In the genomic region with DNA sequence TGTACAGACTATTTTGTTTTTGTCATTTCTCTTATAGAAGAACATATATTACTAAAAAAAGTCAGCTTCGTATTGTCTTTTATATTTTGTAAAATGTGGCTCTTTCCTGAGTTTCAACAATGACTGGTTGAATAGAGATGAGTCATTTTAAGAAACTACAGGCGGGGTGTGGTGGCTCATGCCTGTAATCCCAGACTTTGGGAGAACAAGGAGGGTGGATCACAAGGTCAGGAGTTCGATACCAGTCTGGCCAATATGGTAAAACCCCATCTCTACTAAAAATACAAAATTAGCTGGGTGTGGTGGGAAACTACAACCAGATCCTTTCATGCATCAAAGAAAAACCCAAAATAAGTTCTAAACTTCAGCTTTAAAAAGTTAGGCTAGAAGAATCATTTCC, we compare ENCODE assay signal across 13 cellular contexts. TPM values are rescaled to one million over a fixed set of nuclear protein-coding genes. Genes with fewer than 3 reads are reported as not detected.
DNase-seq lines count a peak whose midpoint lies in the region; ATAC-seq, FAIRE-seq and TF ChIP-seq lines count a peak whose summit lies in the region.
"Had no signal": no experiment of that assay in that cellular context is flagged by ENCODE, and none has a peak within 500 bp of the region (broad histone marks: within the 10 kb centered on the region; RNA-seq: fewer than 3 reads in every experiment).

No MANE protein-coding gene starts in this region.

- H3K27ac ChIP-seq in K562 (ENCODE audit: extremely low read depth, low read depth, low read length) (peak overlapping the region; percentile 65; the same call in 2 of the 3 replicates), Peyer's patch (no peak overlapping the region)
- H3K27ac ChIP-seq: heart left ventricle had no signal

- peaks cover 51 to 54% of the 10 kb centered on the region in 2 experiments for H3K4me1 ChIP-seq in K562 (replicated peaks in 1 of 2; ENCODE audit: control insufficient read depth in 2 of 2, insufficient read depth in 2 of 2, low read length in 2 of 2)
- no peaks in the 10 kb centered on the region for H3K4me1 ChIP-seq in Peyer's patch
- no peaks in the 10 kb centered on the region for H3K4me1 ChIP-seq in HAP-1

- in situ Hi-C loops in K562 (cut with MboI) (no loop called here), HAP-1 (cut with MboI; ENCODE audit: low sequenced_read_pairs) (no loop called here)

- H3K4me3 ChIP-seq in K562 (no peak overlapping the region), Peyer's patch (no peak overlapping the region), HAP-1 (no peak overlapping the region)
- H3K4me3 ChIP-seq: heart left ventricle had no signal

- POLR2A ChIA-PET in K562 (lab: Yijun Ruan, JAX) = interaction anchor here (0.6 to 1.6 kb wide), 5 partner anchors 10 to 410 kb away, joined by 3 to 6 read pairs (median 3); a partner anchor contains a TSS

- no TSS peak for BruUV-seq in K562 (replicated peaks; lab: Mats Ljungman, UMichigan)

- H3K9me3 ChIP-seq in K562 (replicated peaks; ENCODE audit: control insufficient read depth, insufficient read depth, low read depth, low read length) = no peaks in the 10 kb centered on the region
- no peaks in the 10 kb centered on the region for H3K9me3 ChIP-seq in Peyer's patch
- H3K9me3 ChIP-seq in HAP-1 = no peaks in the 10 kb centered on the region
- H3K9me3 ChIP-seq: heart left ventricle had no signal

- no peak for TF ChIP-seq RAD21 in K562 (CRISPR knock-in tag; conservative IDR thresholded peaks at IDR 0.05 in 1 of 2, IDR thresholded peaks at IDR 0.05 in 1 of 2)

- H3K9me1 ChIP-seq in K562 (ENCODE audit: control insufficient read depth, insufficient read depth, low read length) = no peaks in the 10 kb centered on the region

- H3K36me3 ChIP-seq in K562 (ENCODE audit: control insufficient read depth, insufficient read depth, low read length) (no peaks in the 10 kb centered on the region), Peyer's patch (no peaks in the 10 kb centered on the region), HAP-1 (replicated peaks) (no peaks in the 10 kb centered on the region)
- H3K36me3 ChIP-seq: heart left ventricle had no signal

- no peaks in the 10 kb centered on the region for H3K27me3 ChIP-seq in K562 (ENCODE audit: control insufficient read depth in 2 of 2, insufficient read depth in 2 of 2, low read length in 2 of 2)
- no peaks in the 10 kb centered on the region for H3K27me3 ChIP-seq in Peyer's patch
- H3K27me3 ChIP-seq in HAP-1 (ENCODE audit: low read depth) = no peaks in the 10 kb centered on the region
- H3K27me3 ChIP-seq: heart left ventricle had no signal

- TF ChIP-seq POLR2A in K562 (conservative IDR thresholded peaks at IDR 0.05) (no peak), Peyer's patch (IDR thresholded peaks at IDR 0.05) (no peak)

- TF ChIP-seq EP300 in K562 (IDR thresholded peaks at IDR 0.05; ENCODE audit: low read length) = no peak

- peak; percentile 35 for FAIRE-seq in K562 (lab: Jason Lieb, UNC)

- TF ChIP-seq CTCF in K562 (IDR thresholded peaks at IDR 0.05 in 2 of 3, conservative IDR thresholded peaks at IDR 0.05 in 1 of 3; ENCODE audit: insufficient read depth in 2 of 3, low read depth in 1 of 3, low read length in 3 of 3) (no peak), Peyer's patch (IDR thresholded peaks at IDR 0.05) (no peak)

- no peak overlapping the region for H3K4me2 ChIP-seq in K562 (ENCODE audit: insufficient read depth, low read length)

- WGBS in K562 (ENCODE audit: insufficient coverage, low coverage, missing lambda C conversion rate) = 15% methylated on average over 3 of the region's 3 CpGs

- intact Hi-C loops in K562 (cut with micrococcal nuclease) = no loop called here
- intact Hi-C loops in left colon (cut with DNase I, micrococcal nuclease) = no loop called here

- 0 out of 4 replicates have a peak overlapping the region, but pooled peaks of 1 of the 2 experiments have one; percentile 22 for H3K9ac ChIP-seq in K562 (ENCODE audit: insufficient read depth in 1 of 2, low read depth in 2 of 2, low read length in 2 of 2)

- ATAC-seq in K562 (peak; percentile 24; the same call in 2 of the 3 replicates), left colon (no peak)
- ATAC-seq: heart left ventricle had no signal

- no peak overlapping the region for H2AFZ ChIP-seq in K562 (ENCODE audit: low read depth, low read length)

- peaks cover 65% of the 10 kb centered on the region for H3K79me2 ChIP-seq in K562 (ENCODE audit: control insufficient read depth, insufficient read depth, low read length)

- DNase-seq in CD1c-positive myeloid dendritic cell (ENCODE audit: extremely low spot score) = peak; percentile 5
- DNase-seq in M059J (ENCODE audit: low read depth) = peak; percentile 42
- DNase-seq in K562 (ENCODE audit: extremely low read depth in 1 of 4, low spot score in 3 of 4) = peak in 1 of 4 experiments; percentile 61
- peak; percentile 11 for DNase-seq in glomerular visceral epithelial cell (ENCODE audit: extremely low spot score)
- DNase-seq in NCI-H2107 (lab: John Stamatoyannopoulos, UW) = no peak
- DNase-seq in Peyer's patch = no peak
- no peak for DNase-seq in left colon
- no peak for DNase-seq in HAP-1 (ENCODE audit: low spot score in 2 of 2)
- DNase-seq: activated effector memory CD4-positive, alpha-beta T cell treated with anti-CD3 and anti-CD28 coated beads, Interleukin-2, amount 50 U/mL, for 16 hours; heart left ventricle; MV-4-11; NCI-H2171; stimulated activated CD4-positive, alpha-beta T cell treated with anti-CD3 and anti-CD28 coated beads, Interleukin-12 subunit alpha, Interleukin-12 subunit beta, amount 100 ng/mL, for 4 hours had no signal

- peaks cover 6% of the 10 kb centered on the region; the same call in 1 of the 2 replicates for H4K20me1 ChIP-seq in K562 (replicated peaks; ENCODE audit: control insufficient read depth, insufficient read depth, low read length)

- CTCF ChIA-PET in K562 (lab: Yijun Ruan, JAX; ENCODE audit: low intra/inter-chr PET ratio) = no interaction called here

TF ChIP-seq in K562, 482 proteins besides CTCF, POLR2A, EP300 and RAD21 (continues in another document):
- TF ChIP-seq MAZ (CRISPR knock-in tag; conservative IDR thresholded peaks at IDR 0.05 in 1 of 2, IDR thresholded peaks at IDR 0.05 in 1 of 2) = no peak
- TF ChIP-seq, protein P1, sequence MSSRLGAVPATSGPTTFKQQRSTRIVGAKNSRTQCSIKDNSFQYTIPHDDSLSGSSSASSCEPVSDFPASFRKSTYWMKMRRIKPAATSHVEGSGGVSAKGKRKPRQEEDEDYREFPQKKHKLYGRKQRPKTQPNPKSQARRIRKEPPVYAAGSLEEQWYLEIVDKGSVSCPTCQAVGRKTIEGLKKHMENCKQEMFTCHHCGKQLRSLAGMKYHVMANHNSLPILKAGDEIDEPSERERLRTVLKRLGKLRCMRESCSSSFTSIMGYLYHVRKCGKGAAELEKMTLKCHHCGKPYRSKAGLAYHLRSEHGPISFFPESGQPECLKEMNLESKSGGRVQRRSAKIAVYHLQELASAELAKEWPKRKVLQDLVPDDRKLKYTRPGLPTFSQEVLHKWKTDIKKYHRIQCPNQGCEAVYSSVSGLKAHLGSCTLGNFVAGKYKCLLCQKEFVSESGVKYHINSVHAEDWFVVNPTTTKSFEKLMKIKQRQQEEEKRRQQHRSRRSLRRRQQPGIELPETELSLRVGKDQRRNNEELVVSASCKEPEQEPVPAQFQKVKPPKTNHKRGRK (tag; IDR thresholded peaks at IDR 0.05) = no peak

RNA-seq across cellular contexts. Expression of a gene that starts 28.8 kb away (rescaled TPM):
- total RNA-seq in M059J (2014; rRNA removed; shearing (Covaris generic)) = 3.5 and 13.8 TPM in 2 replicates
- 228 and 304 TPM in 2 replicates for total RNA-seq in K562 (2011; cell fraction: chromatin; rRNA removed; ENCODE audit: low replicate concordance)
- total RNA-seq in K562 (2011; cell fraction: nucleolus; rRNA removed) = 113 and 121 TPM in 2 replicates
- 142 and 162 TPM in 2 replicates for total RNA-seq in K562 (2011; cell fraction: nucleoplasm; rRNA removed)
- 8.4 and 12.5 TPM in 2 replicates for total RNA-seq in K562 (2014; rRNA removed)
- 13.5 and 15.0 TPM in 2 replicates for total RNA-seq in K562 (2014; rRNA removed; fragmentation: Illumina TruSeq; extraction: Trizol)
- 15.6 and 17.3 TPM in 2 replicates for total RNA-seq in K562 (2015; rRNA removed; fragmentation: Illumina TruSeq; extraction: Trizol)
- 25.2 and 33.3 TPM in 2 replicates for total RNA-seq in K562 (2021)
- polyA plus RNA-seq in K562 (2011; rRNA removed) = 11.0 and 16.1 TPM in 2 replicates
- 6.2 and 6.6 TPM in 2 replicates for polyA plus RNA-seq in K562 (2011; cell fraction: cytosol; rRNA removed)
- 57.5 and 62.2 TPM in 2 replicates for polyA plus RNA-seq in K562 (2011; cell fraction: nucleus; rRNA removed)
- polyA plus RNA-seq in K562 (2012) = 17.5 and 22.3 TPM in 2 replicates
- polyA plus RNA-seq in K562 (2014; fragmentation: Illumina TruSeq; extraction: Trizol) = 13.6 and 14.6 TPM in 2 replicates
- 1 to 10 TPM; 3.5 to 4.5 TPM for polyA plus RNA-seq in K562 (2014; fragmentation: Nextera tagmentation; extraction: Ambion mirVana)
- 11.5 and 14.7 TPM in 2 replicates for polyA plus RNA-seq in K562 (2014; rRNA removed)
- 56.9 and 62.2 TPM in 2 replicates for polyA minus RNA-seq in K562 (2011; rRNA and poly(A)+ RNA removed)
- polyA minus RNA-seq in K562 (2011; cell fraction: cytosol; rRNA and poly(A)+ RNA removed) = 24.2 and 31.3 TPM in 2 replicates
- polyA minus RNA-seq in K562 (2011; cell fraction: nucleus; rRNA and poly(A)+ RNA removed) = 47.9 and 93.0 TPM in 2 replicates
- total RNA-seq in Peyer's patch = 100 to 1,000 TPM in 1 of 4 donors, 10 to 100 TPM in 3; 49.9 to 118 (median 87.3) TPM
- 10 to 100 TPM; 49.3 to 61.3 TPM for total RNA-seq in left colon

RNA-seq across cellular contexts. Expression of a gene that starts 56.0 kb away (rescaled TPM):
- total RNA-seq in M059J (2014; rRNA removed; shearing (Covaris generic)) = 1,212 and 1,298 TPM in 2 replicates
- 348 and 589 TPM in 2 replicates for total RNA-seq in K562 (2011; cell fraction: chromatin; rRNA removed; ENCODE audit: low replicate concordance)
- total RNA-seq in K562 (2011; cell fraction: nucleolus; rRNA removed) = 314 and 317 TPM in 2 replicates
- 537 and 721 TPM in 2 replicates for total RNA-seq in K562 (2011; cell fraction: nucleoplasm; rRNA removed)
- total RNA-seq in K562 (2014; rRNA removed) = 1,529 and 1,811 TPM in 2 replicates
- 3,099 and 3,427 TPM in 2 replicates for total RNA-seq in K562 (2014; rRNA removed; fragmentation: Illumina TruSeq; extraction: Trizol)
- total RNA-seq in K562 (2015; rRNA removed; fragmentation: Illumina TruSeq; extraction: Trizol) = 2,718 and 2,856 TPM in 2 replicates
- 1,959 and 2,095 TPM in 2 replicates for total RNA-seq in K562 (2021)
- 2,667 and 2,691 TPM in 2 replicates for polyA plus RNA-seq in K562 (2011; rRNA removed)
- 1,053 and 1,467 TPM in 2 replicates for polyA plus RNA-seq in K562 (2011; cell fraction: cytosol; rRNA removed)
- 536 and 802 TPM in 2 replicates for polyA plus RNA-seq in K562 (2011; cell fraction: nucleus; rRNA removed)
- 2,256 and 2,883 TPM in 2 replicates for polyA plus RNA-seq in K562 (2012)
- 2,543 and 3,103 TPM in 2 replicates for polyA plus RNA-seq in K562 (2014; fragmentation: Illumina TruSeq; extraction: Trizol)
- 1,000 to 10,000 TPM; 1,519 to 1,617 TPM for polyA plus RNA-seq in K562 (2014; fragmentation: Nextera tagmentation; extraction: Ambion mirVana)
- 2,156 and 2,396 TPM in 2 replicates for polyA plus RNA-seq in K562 (2014; rRNA removed)
- 731 and 844 TPM in 2 replicates for polyA minus RNA-seq in K562 (2011; rRNA and poly(A)+ RNA removed)
- polyA minus RNA-seq in K562 (2011; cell fraction: cytosol; rRNA and poly(A)+ RNA removed) = 462 and 473 TPM in 2 replicates
- polyA minus RNA-seq in K562 (2011; cell fraction: nucleus; rRNA and poly(A)+ RNA removed) = 140 and 278 TPM in 2 replicates
- total RNA-seq in Peyer's patch = 1,000 to 10,000 TPM in 1 of 4 donors, 100 to 1,000 TPM in 3; 448 to 1,258 (median 570) TPM
- total RNA-seq in left colon = 100 to 1,000 TPM; 774 to 778 TPM

Comparison
In these comparisons a context has a peak if more than half of its experiments do, and no peak if none do; other contexts are left out.
1. DNase-seq: peak in CD1c-positive myeloid dendritic cell (single experiment), M059J (single experiment) and glomerular visceral epithelial cell (single experiment); none in NCI-H2107 (single experiment), Peyer's patch (0 of 3), left colon (0 of 2) and HAP-1 (0 of 2).